Comparison of ENCODE assay signal across 8 cellular contexts in the genomic region with DNA sequence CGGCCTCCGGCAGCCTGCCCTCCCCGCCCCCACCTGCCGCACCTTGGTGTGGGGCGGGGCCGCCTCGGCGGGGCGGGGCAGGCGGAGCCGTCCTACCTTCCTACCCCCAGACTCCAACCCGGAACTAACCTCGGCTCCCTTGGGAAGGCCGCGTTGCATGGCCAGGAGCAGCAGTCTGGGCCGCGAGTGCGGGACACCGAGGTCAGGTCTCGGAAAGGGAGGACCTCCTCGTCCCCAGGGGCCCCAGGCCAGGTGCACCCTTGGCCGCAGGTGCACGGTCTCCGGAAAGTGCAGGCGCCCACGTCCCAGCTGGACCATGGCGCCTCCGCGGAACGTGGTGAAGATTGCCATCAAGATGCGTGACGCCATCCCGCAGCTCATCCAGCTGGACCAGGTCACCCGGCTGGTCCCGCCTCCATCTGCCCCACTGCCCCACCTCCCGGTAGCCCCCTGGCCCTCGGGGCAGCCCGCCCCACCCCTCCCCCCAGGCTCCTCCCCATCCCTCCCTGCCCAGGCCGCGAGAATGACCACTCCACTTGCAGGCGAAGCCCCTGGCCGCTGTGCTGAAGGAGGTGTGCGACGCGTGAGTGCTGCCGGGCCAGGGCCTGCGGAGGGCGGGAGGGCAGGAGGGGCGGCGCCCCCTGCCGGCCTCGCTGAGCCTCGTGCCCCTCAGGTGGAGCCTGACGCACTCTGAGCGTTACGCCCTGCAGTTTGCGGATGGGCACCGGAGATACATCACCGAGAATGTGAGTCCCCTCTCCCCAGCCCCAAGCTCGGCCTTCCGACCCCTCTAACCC. TPM values are rescaled to one million over a fixed set of nuclear protein-coding genes. Genes with fewer than 3 reads are reported as not detected.
A peak's percentile ranks its signal among the peaks of the same experiment; 100 is the strongest.
DNase-seq lines count a peak whose midpoint lies in the region; ATAC-seq and TF ChIP-seq lines count a peak whose summit lies in the region.

A gene with protein sequence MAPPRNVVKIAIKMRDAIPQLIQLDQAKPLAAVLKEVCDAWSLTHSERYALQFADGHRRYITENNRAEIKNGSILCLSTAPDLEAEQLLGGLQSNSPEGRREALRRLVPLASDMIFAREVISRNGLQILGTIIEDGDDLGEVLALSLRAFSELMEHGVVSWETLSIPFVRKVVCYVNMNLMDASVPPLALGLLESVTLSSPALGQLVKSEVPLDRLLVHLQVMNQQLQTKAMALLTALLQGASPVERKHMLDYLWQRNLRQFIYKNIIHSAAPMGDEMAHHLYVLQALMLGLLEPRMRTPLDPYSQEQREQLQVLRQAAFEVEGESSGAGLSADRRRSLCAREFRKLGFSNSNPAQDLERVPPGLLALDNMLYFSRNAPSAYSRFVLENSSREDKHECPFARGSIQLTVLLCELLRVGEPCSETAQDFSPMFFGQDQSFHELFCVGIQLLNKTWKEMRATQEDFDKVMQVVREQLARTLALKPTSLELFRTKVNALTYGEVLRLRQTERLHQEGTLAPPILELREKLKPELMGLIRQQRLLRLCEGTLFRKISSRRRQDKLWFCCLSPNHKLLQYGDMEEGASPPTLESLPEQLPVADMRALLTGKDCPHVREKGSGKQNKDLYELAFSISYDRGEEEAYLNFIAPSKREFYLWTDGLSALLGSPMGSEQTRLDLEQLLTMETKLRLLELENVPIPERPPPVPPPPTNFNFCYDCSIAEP (plus strand): TSS at position 121 of the 797 bp plus-strand sequence. CDS start 196 bp downstream, at position 317.

- intact Hi-C loops in dorsolateral prefrontal cortex (cut with DNase I) = no loop called here

- no peaks in the 10 kb centered on the region for H3K9me3 ChIP-seq in lung (ENCODE audit: control insufficient read depth in 2 of 2, insufficient read depth in 1 of 2, low read length in 1 of 2)

- peaks cover 22 to 76% of the 10 kb centered on the region in 2 donors for H3K36me3 ChIP-seq in lung (ENCODE audit: control insufficient read depth in 2 of 2, insufficient read depth in 2 of 2, low read length in 2 of 2)

- TF ChIP-seq EP300 in Ishikawa (IDR thresholded peaks at IDR 0.05; ENCODE audit: borderline replicate concordance) = 0 out of 2 replicates have a peak, but pooled peaks have one; percentile 20

- ATAC-seq in lung (ENCODE audit: insufficient read depth, low FRiP score) (peak; percentile 65), GM18907 (IDR thresholded peaks at IDR 0.05; ENCODE audit: unreplicated experiment) (no peak)

- POLR2A ChIA-PET in AG04449 (lab: Yijun Ruan, JAX) = interaction anchor here (0.6 to 1.3 kb wide), 2 partner anchors 9 to 45 kb away, joined by 3 read pairs; no protein-coding TSS in a partner anchor
- POLR2A ChIA-PET in GM10248 (lab: Yijun Ruan, JAX) = no interaction called here

- H3K4me1 ChIP-seq in lung (ENCODE audit: control insufficient read depth in 2 of 2, insufficient read depth in 2 of 2, low read length in 2 of 2) = no peaks in the 10 kb centered on the region

- H3K4me3 ChIP-seq in AG04449 (ENCODE audit: low read depth, low read length) (no peak within 1 kb of the TSS), dorsolateral prefrontal cortex (peak within 1 kb of the TSS in 16 of 59 donors; percentile 1 to 34 (median 16)), lung (peak within 1 kb of the TSS; percentile 11)

- CTCF ChIA-PET in AG04449 (lab: Yijun Ruan, JAX) (interaction anchor here (1.5 to 9.3 kb wide), 5 partner anchors 12 to 43 kb away, joined by 3 to 83 read pairs (median 4); no protein-coding TSS in a partner anchor), GM10248 (lab: Yijun Ruan, JAX) (interaction anchor here (0.7 to 3.0 kb wide), 7 partner anchors 19 to 246 kb away, joined by 3 to 16 read pairs (median 3); a partner anchor contains a TSS)

- TF ChIP-seq RAD21 in Ishikawa (IDR thresholded peaks at IDR 0.05; ENCODE audit: low read depth) = peak; percentile 7; the same call in 1 of the 2 replicates

- H3K27me3 ChIP-seq in dorsolateral prefrontal cortex = no peaks in the 10 kb centered on the region
- H3K27me3 ChIP-seq in lung (ENCODE audit: control insufficient read depth, insufficient read depth) = no peaks in the 10 kb centered on the region

- DNase-seq in AG04449 (ENCODE audit: low read depth, low spot score) (no peak), dorsolateral prefrontal cortex (no peak), lung (ENCODE audit: low spot score) (peak; percentile 63), SIG-M5 (lab: John Stamatoyannopoulos, UW) (no peak), GM10248 (ENCODE audit: extremely low spot score) (no peak), T-helper 9 cell (no peak)

- 57 to 77% methylated on average over 59 to 61 of the region's 61 CpGs for WGBS in lung, 2 donors

- H3K27ac ChIP-seq in dorsolateral prefrontal cortex (peak within 1 kb of the TSS in 39 of 59 donors; percentile 1 to 77 (median 43)), lung (ENCODE audit: low read depth in 1 of 2, low read length in 1 of 2) (peak within 1 kb of the TSS in 1 of 2 donors; percentile 63)

- peak; percentile 51 for TF ChIP-seq CTCF in AG04449 (IDR thresholded peaks at IDR 0.05; ENCODE audit: insufficient read depth, low read length, missing control alignments)
- peak in 27 of 56 donors; percentile 2 to 39 (median 26) for TF ChIP-seq CTCF in dorsolateral prefrontal cortex (IDR thresholded peaks at IDR 0.05 in 54 of 56, conservative IDR thresholded peaks at IDR 0.05 in 2 of 56; ENCODE audit: low read depth in 1 of 56, partially characterized antibody in 56 of 56)
- TF ChIP-seq CTCF in lung (IDR thresholded peaks at IDR 0.05; ENCODE audit: control extremely low read depth, extremely low read depth) = no peak
- no peak for TF ChIP-seq CTCF in GM10248 (IDR thresholded peaks at IDR 0.05; ENCODE audit: control extremely low read depth, extremely low read depth, low read depth, missing control alignments)

TF ChIP-seq in Ishikawa, 13 proteins besides CTCF, POLR2A, EP300 and RAD21:
- TF ChIP-seq CEBPB (IDR thresholded peaks at IDR 0.05) (no peak), TCF12 (IDR thresholded peaks at IDR 0.05; ENCODE audit: low read depth) (peak; percentile 53; the same call in 1 of the 2 replicates), TEAD4 (IDR thresholded peaks at IDR 0.05) (no peak), CREB1 (IDR thresholded peaks at IDR 0.05; ENCODE audit: low read depth) (no peak), TAF1 (IDR thresholded peaks at IDR 0.05; ENCODE audit: low read depth) (peak; percentile 44; the same call in 1 of the 2 replicates), FOXM1 (IDR thresholded peaks at IDR 0.05; ENCODE audit: borderline replicate concordance, low read depth) (no peak)
- TF ChIP-seq, protein P1, sequence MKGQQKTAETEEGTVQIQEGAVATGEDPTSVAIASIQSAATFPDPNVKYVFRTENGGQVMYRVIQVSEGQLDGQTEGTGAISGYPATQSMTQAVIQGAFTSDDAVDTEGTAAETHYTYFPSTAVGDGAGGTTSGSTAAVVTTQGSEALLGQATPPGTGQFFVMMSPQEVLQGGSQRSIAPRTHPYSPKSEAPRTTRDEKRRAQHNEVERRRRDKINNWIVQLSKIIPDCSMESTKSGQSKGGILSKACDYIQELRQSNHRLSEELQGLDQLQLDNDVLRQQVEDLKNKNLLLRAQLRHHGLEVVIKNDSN (IDR thresholded peaks at IDR 0.05) = 0 out of 2 replicates have a peak, but pooled peaks have one; percentile 13
- TF ChIP-seq, protein P2, sequence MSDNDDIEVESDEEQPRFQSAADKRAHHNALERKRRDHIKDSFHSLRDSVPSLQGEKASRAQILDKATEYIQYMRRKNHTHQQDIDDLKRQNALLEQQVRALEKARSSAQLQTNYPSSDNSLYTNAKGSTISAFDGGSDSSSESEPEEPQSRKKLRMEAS (IDR thresholded peaks at IDR 0.05) = peak; percentile 37

RNA-seq across cellular contexts. Expression of the gene that starts here (rescaled TPM):
- 1 to 10 TPM in 96 of 120 experiments, under 1 TPM in 24; 0.41 to 2.9 (median 1.3) TPM for total RNA-seq in dorsolateral prefrontal cortex
- 10 to 100 TPM in 1 of 2 donors, 1 to 10 TPM in 1; 6.5 to 22.5 TPM for total RNA-seq in lung
- 10 to 100 TPM; 13.3 to 17.7 TPM for polyA plus RNA-seq in lung
